ENCODE assay signal across 9 cellular contexts in the genomic region with DNA sequence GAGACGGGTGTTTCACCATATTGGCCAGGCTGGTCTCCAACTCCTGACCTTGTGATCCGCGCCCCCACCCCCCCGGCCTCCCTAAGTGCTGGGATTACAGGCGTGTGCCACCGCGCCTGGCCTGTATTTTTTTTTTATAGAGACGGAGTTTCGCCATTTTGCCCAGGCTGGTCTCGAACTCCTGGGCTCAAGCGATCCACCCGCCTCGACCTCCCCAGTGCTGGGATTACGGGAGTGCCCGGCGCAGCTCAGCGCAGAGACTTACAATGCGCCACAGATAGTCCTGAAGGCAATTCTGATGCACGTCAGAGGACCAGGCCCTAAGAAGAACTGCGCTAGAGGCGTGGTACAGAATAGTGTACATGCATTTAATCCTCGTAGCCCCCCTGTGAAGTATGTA. TPM values are rescaled to one million over a fixed set of nuclear protein-coding genes. Genes with fewer than 3 reads are reported as not detected.
DNase-seq lines count a peak whose midpoint lies in the region; ATAC-seq, FAIRE-seq and TF ChIP-seq lines count a peak whose summit lies in the region.
"Had no signal": no experiment of that assay in that cellular context is flagged by ENCODE, and none has a peak within 500 bp of the region (broad histone marks: within the 10 kb centered on the region; RNA-seq: fewer than 3 reads in every experiment).

No MANE protein-coding gene starts in this region.

- H3K27me3 ChIP-seq in BLaER1 treated with 17β-estradiol and CSF1 and Interleukin-3, amounts not matched to agents 10 nM and 100 nM: no peaks in the 10 kb centered on the region
- no peaks in the 10 kb centered on the region for H3K27me3 ChIP-seq in OCI-LY1 (ENCODE audit: insufficient read depth, low read length)
- no peaks in the 10 kb centered on the region for H3K27me3 ChIP-seq in duodenal mucosa (ENCODE audit: control insufficient read depth in 1 of 2, insufficient read depth in 2 of 2, low read length in 2 of 2)
- H3K27me3 ChIP-seq in small intestine (ENCODE audit: control insufficient read depth in 2 of 2, insufficient read depth in 2 of 2, low read length in 2 of 2): no peaks in the 10 kb centered on the region
- H3K27me3 ChIP-seq: pancreas had no signal

- H3K9me2 ChIP-seq in OCI-LY1 (ENCODE audit: low read depth, low read length): no peaks in the 10 kb centered on the region

- H3K9ac ChIP-seq in BLaER1 treated with 17β-estradiol and CSF1 and Interleukin-3, amounts not matched to agents 10 nM and 100 nM: peak overlapping the region; percentile 86 to 94 (median 90); a peak in 18 of 22 replicates
- H3K9ac ChIP-seq in OCI-LY1 (ENCODE audit: low read length) (no peak overlapping the region; the same call in 1 of the 2 replicates), duodenal mucosa (ENCODE audit: low read depth in 1 of 2, low read length in 2 of 2) (peak overlapping the region; percentile 35 to 77)

- peak overlapping the region; percentile 99 for H3K27ac Mint-ChIP-seq in neural crest cell (ENCODE audit: unreplicated experiment)

- no peaks in the 10 kb centered on the region for H3K9me3 ChIP-seq in BLaER1 treated with 17β-estradiol and CSF1 and Interleukin-3, amounts not matched to agents 10 nM and 100 nM (replicated peaks in 1 of 11)
- no peaks in the 10 kb centered on the region for H3K9me3 ChIP-seq in OCI-LY1 (ENCODE audit: low read length)
- H3K9me3 ChIP-seq in duodenal mucosa (ENCODE audit: control insufficient read depth in 1 of 2, low read length in 2 of 2): no peaks in the 10 kb centered on the region
- H3K9me3 ChIP-seq in small intestine (ENCODE audit: control insufficient read depth, low read depth): no peaks in the 10 kb centered on the region
- H3K9me3 ChIP-seq: pancreas had no signal

- H3K27ac ChIP-seq in BLaER1 treated with 17β-estradiol and CSF1 and Interleukin-3, amounts not matched to agents 10 nM and 100 nM: peak overlapping the region; percentile 81 to 93 (median 87); a peak in 20 of 22 replicates
- H3K27ac ChIP-seq in OCI-LY1 (ENCODE audit: low read depth, low read length, poor library complexity, severe bottlenecking): no peak overlapping the region
- H3K27ac ChIP-seq in duodenal mucosa (ENCODE audit: low read depth, low read length): no peak overlapping the region
- peak overlapping the region in 1 of 2 donors; percentile 97 for H3K27ac ChIP-seq in small intestine (ENCODE audit: low read depth in 1 of 2, low read length in 1 of 2)

- peak overlapping the region in 7 of 10 experiments; percentile 73 to 88 (median 79); a peak in 9 of 20 replicates for H3K4me3 ChIP-seq in BLaER1 treated with 17β-estradiol and CSF1 and Interleukin-3, amounts not matched to agents 10 nM and 100 nM
- H3K4me3 ChIP-seq in OCI-LY1 (ENCODE audit: low read depth, low read length, poor library complexity, severe bottlenecking) (peak overlapping the region; percentile 74), duodenal mucosa (ENCODE audit: low read depth in 1 of 2, low read length in 2 of 2) (peak overlapping the region; percentile 79 to 94), small intestine (ENCODE audit: low read depth in 1 of 2, low read length in 2 of 2) (no peak overlapping the region)

- H3K4me1 ChIP-seq in BLaER1 treated with 17β-estradiol and CSF1 and Interleukin-3, amounts not matched to agents 10 nM and 100 nM: peaks cover 8 to 21% (median 15%) of the 10 kb centered on the region in 10 experiments
- H3K4me1 ChIP-seq in OCI-LY1 (ENCODE audit: insufficient read depth, low read length, severe bottlenecking): peaks cover 33% of the 10 kb centered on the region
- H3K4me1 ChIP-seq in duodenal mucosa (ENCODE audit: control insufficient read depth in 1 of 2, insufficient read depth in 2 of 2, low read length in 2 of 2): peaks cover 9% of the 10 kb centered on the region in 2 donors
- H3K4me1 ChIP-seq in small intestine (ENCODE audit: control insufficient read depth in 2 of 2, insufficient read depth in 1 of 2, low read depth in 1 of 2, low read length in 1 of 2): peaks cover 0 to 3% of the 10 kb centered on the region in 2 donors

- no peak for ATAC-seq in GM21529 (IDR thresholded peaks at IDR 0.05; ENCODE audit: unreplicated experiment)

- FAIRE-seq in small intestine (lab: Jason Lieb, UNC): no peak
- FAIRE-seq: pancreas had no signal

- H3K27me3 Mint-ChIP-seq in neural crest cell (ENCODE audit: low read depth): no peaks in the 10 kb centered on the region

- H3K4me1 Mint-ChIP-seq in neural crest cell: peaks cover 4% of the 10 kb centered on the region

- H3K36me3 ChIP-seq in BLaER1 treated with 17β-estradiol and CSF1 and Interleukin-3, amounts not matched to agents 10 nM and 100 nM: peaks cover 8 to 36% (median 19%) of the 10 kb centered on the region in 11 experiments; a peak in 16 of 22 replicates
- H3K36me3 ChIP-seq in OCI-LY1 (ENCODE audit: insufficient read depth, low read length) (peaks cover 5% of the 10 kb centered on the region; the same call in 1 of the 2 replicates), duodenal mucosa (ENCODE audit: control insufficient read depth in 1 of 2, insufficient read depth in 2 of 2, low read length in 2 of 2) (peaks cover 0 to 12% of the 10 kb centered on the region in 2 donors), small intestine (ENCODE audit: control insufficient read depth in 2 of 2, insufficient read depth in 2 of 2, low read length in 2 of 2) (no peaks in the 10 kb centered on the region)

- peak overlapping the region; percentile 97 for H3K4me3 Mint-ChIP-seq in neural crest cell

- no peaks in the 10 kb centered on the region for H3K9me3 Mint-ChIP-seq in neural crest cell

- H3F3A ChIP-seq in OCI-LY1 (ENCODE audit: insufficient read depth, low read length): no peaks in the 10 kb centered on the region

- DNase-seq in neural crest cell (ENCODE audit: low read depth, low spot score): no peak
- DNase-seq in small intestine: no peak
- DNase-seq in midbrain (lab: John Stamatoyannopoulos, UW): no peak
- DNase-seq in DMS 273 treated with DMSO at 0.1 percent for 48 hours (lab: John Stamatoyannopoulos, UW): no peak

- H3K79me2 ChIP-seq in OCI-LY1 (ENCODE audit: insufficient read depth, low read length): peaks cover 5% of the 10 kb centered on the region; the same call in 1 of the 2 replicates

- H4K20me1 ChIP-seq in BLaER1 treated with 17β-estradiol and CSF1 and Interleukin-3, amounts not matched to agents 10 nM and 100 nM: peaks cover 0 to 32% (median 0%) of the 10 kb centered on the region in 11 experiments; a peak in 4 of 22 replicates
- H4K20me1 ChIP-seq in OCI-LY1 (ENCODE audit: insufficient read depth, low read length): no peaks in the 10 kb centered on the region

- TF ChIP-seq CTCF in OCI-LY1 (IDR thresholded peaks at IDR 0.05; ENCODE audit: low read length) (no peak), neural crest cell (conservative IDR thresholded peaks at IDR 0.05) (no peak)

- WGBS in small intestine, 3 donors: 76 to 81% (median 79%) methylated on average over 22 of the region's 22 CpGs

- no peaks in the 10 kb centered on the region for H3K36me3 Mint-ChIP-seq in neural crest cell (ENCODE audit: low read depth)

- peak overlapping the region; percentile 26; the same call in 1 of the 2 replicates for H2AFZ ChIP-seq in OCI-LY1 (ENCODE audit: low read length)

- H3K4me2 ChIP-seq in BLaER1 treated with 17β-estradiol and CSF1 and Interleukin-3, amounts not matched to agents 10 nM and 100 nM: peak overlapping the region; percentile 82 to 97 (median 90); a peak in 21 of 22 replicates
- H3K4me2 ChIP-seq in OCI-LY1 (ENCODE audit: low read length): peak overlapping the region; percentile 78

RNA-seq across cellular contexts. Expression of a gene that starts 0.6 kb away (rescaled TPM):
- total RNA-seq in neural crest cell: 76.5 and 94.3 TPM in 2 replicates
- polyA plus RNA-seq in small intestine: 100 to 1,000 TPM; 111 to 159 (median 157) TPM

RNA-seq across cellular contexts. Expression of a gene that starts 11.4 kb away (rescaled TPM):
- total RNA-seq in neural crest cell: 33.2 and 35.7 TPM in 2 replicates
- polyA plus RNA-seq in small intestine: 10 to 100 TPM; 46.6 to 65.8 (median 60.8) TPM

RNA-seq across cellular contexts. Expression of a gene that starts 11.6 kb away (rescaled TPM):
- 83.1 and 84.8 TPM in 2 replicates for total RNA-seq in neural crest cell
- 10 to 100 TPM in 1 of 3 donors, 1 to 10 TPM in 1, under 1 TPM in 1; 0.54 to 19.3 (median 4.2) TPM for polyA plus RNA-seq in small intestine

RNA-seq across cellular contexts. Expression of a gene that starts 16.2 kb away (rescaled TPM):
- total RNA-seq in neural crest cell: 102 and 104 TPM in 2 replicates
- polyA plus RNA-seq in small intestine: 10 to 100 TPM; 21.1 to 40.7 (median 40.0) TPM

RNA-seq across cellular contexts. Expression of a gene that starts 22.1 kb away (rescaled TPM):
- 8.0 and 8.3 TPM in 2 replicates for total RNA-seq in neural crest cell
- polyA plus RNA-seq in small intestine: 10 to 100 TPM; 13.0 to 13.6 (median 13.0) TPM

Comparison
In these comparisons a context has a peak if more than half of its experiments do, and no peak if none do; other contexts are left out.
1. H3K27ac ChIP-seq: peak in BLaER1 treated with 17β-estradiol and CSF1 and Interleukin-3, amounts not matched to agents 10 nM and 100 nM (11 of 11); none in OCI-LY1 (single experiment) and duodenal mucosa (single experiment).
2. H3K4me3 ChIP-seq: peak in BLaER1 treated with 17β-estradiol and CSF1 and Interleukin-3, amounts not matched to agents 10 nM and 100 nM (7 of 10), OCI-LY1 (single experiment) and duodenal mucosa (2 of 2); none in small intestine (0 of 2).